ENCODE assay signal across 8 cellular contexts in genomic region chr19:18386543-18387251, GRCh38. TPM values are rescaled to one million over a fixed set of nuclear protein-coding genes. Genes with fewer than 3 reads are reported as not detected.
DNase-seq lines count a peak whose midpoint lies in the region; ATAC-seq, FAIRE-seq and TF ChIP-seq lines count a peak whose summit lies in the region.
"Had no signal": no experiment of that assay in that cellular context is flagged by ENCODE, and none has a peak within 500 bp of the region (broad histone marks: within the 10 kb centered on the region; RNA-seq: fewer than 3 reads in every experiment).

No MANE protein-coding gene starts in this region.

- ATAC-seq in GM18498 (IDR thresholded peaks at IDR 0.05; ENCODE audit: unreplicated experiment) = no peak

- no peak for TF ChIP-seq EP300 in Ishikawa (IDR thresholded peaks at IDR 0.05; ENCODE audit: borderline replicate concordance)

- intact Hi-C loops in esophagus squamous epithelium (cut with DNase I) = no loop called here

- no peak for FAIRE-seq in small intestine (lab: Jason Lieb, UNC)

- TF ChIP-seq CTCF in esophagus squamous epithelium (IDR thresholded peaks at IDR 0.05) = no peak

- H3K4me1 ChIP-seq in esophagus squamous epithelium (peaks cover 3 to 44% (median 23%) of the 10 kb centered on the region in 3 donors), small intestine (ENCODE audit: control insufficient read depth in 2 of 2, insufficient read depth in 1 of 2, low read depth in 1 of 2, low read length in 1 of 2) (peaks cover 0 to 7% of the 10 kb centered on the region in 2 donors)

- H3K9me3 ChIP-seq in esophagus squamous epithelium = no peaks in the 10 kb centered on the region
- H3K9me3 ChIP-seq in small intestine (ENCODE audit: control insufficient read depth, low read depth) = no peaks in the 10 kb centered on the region

- peaks cover 0 to 39% (median 0%) of the 10 kb centered on the region in 4 donors for H3K27me3 ChIP-seq in esophagus squamous epithelium
- no peaks in the 10 kb centered on the region for H3K27me3 ChIP-seq in small intestine (ENCODE audit: control insufficient read depth in 2 of 2, insufficient read depth in 2 of 2, low read length in 2 of 2)

- no peak for DNase-seq in esophagus squamous epithelium (lab: John Stamatoyannopoulos, UW)
- no peak for DNase-seq in small intestine
- DNase-seq in NCI-H446 treated with DMSO at 0.1 percent for 48 hours (lab: John Stamatoyannopoulos, UW) = no peak
- no peak for DNase-seq in HPDE6-E6E7 (ENCODE audit: extremely low spot score)
- DNase-seq: NCI-H1436 had no signal

- H3K4me3 ChIP-seq in esophagus squamous epithelium (peak overlapping the region in 3 of 4 donors; percentile 8 to 49 (median 37)), small intestine (ENCODE audit: low read depth in 1 of 2, low read length in 2 of 2) (peak overlapping the region; percentile 19 to 62)

- H3K36me3 ChIP-seq in esophagus squamous epithelium (no peaks in the 10 kb centered on the region), small intestine (ENCODE audit: control insufficient read depth in 2 of 2, insufficient read depth in 2 of 2, low read length in 2 of 2) (no peaks in the 10 kb centered on the region)

- WGBS in esophagus squamous epithelium, 2 donors = 61 to 62% methylated on average over 5 to 10 of the region's 13 CpGs
- whole genome bisulfite sequencing in small intestine, 3 donors = 32 to 58% (median 40%) methylated on average over 13 of the region's 13 CpGs

- no peak for TF ChIP-seq POLR2A in esophagus squamous epithelium (IDR thresholded peaks at IDR 0.05)

- peak overlapping the region in 3 of 4 donors; percentile 10 to 51 (median 15) for H3K27ac ChIP-seq in esophagus squamous epithelium
- peak overlapping the region; percentile 15 to 47 for H3K27ac ChIP-seq in small intestine (ENCODE audit: low read depth in 1 of 2, low read length in 1 of 2)

- TF ChIP-seq RAD21 in Ishikawa (IDR thresholded peaks at IDR 0.05; ENCODE audit: low read depth) = no peak

TF ChIP-seq in Ishikawa, 13 proteins besides CTCF, POLR2A, EP300 and RAD21:
- TF ChIP-seq, protein P1, sequence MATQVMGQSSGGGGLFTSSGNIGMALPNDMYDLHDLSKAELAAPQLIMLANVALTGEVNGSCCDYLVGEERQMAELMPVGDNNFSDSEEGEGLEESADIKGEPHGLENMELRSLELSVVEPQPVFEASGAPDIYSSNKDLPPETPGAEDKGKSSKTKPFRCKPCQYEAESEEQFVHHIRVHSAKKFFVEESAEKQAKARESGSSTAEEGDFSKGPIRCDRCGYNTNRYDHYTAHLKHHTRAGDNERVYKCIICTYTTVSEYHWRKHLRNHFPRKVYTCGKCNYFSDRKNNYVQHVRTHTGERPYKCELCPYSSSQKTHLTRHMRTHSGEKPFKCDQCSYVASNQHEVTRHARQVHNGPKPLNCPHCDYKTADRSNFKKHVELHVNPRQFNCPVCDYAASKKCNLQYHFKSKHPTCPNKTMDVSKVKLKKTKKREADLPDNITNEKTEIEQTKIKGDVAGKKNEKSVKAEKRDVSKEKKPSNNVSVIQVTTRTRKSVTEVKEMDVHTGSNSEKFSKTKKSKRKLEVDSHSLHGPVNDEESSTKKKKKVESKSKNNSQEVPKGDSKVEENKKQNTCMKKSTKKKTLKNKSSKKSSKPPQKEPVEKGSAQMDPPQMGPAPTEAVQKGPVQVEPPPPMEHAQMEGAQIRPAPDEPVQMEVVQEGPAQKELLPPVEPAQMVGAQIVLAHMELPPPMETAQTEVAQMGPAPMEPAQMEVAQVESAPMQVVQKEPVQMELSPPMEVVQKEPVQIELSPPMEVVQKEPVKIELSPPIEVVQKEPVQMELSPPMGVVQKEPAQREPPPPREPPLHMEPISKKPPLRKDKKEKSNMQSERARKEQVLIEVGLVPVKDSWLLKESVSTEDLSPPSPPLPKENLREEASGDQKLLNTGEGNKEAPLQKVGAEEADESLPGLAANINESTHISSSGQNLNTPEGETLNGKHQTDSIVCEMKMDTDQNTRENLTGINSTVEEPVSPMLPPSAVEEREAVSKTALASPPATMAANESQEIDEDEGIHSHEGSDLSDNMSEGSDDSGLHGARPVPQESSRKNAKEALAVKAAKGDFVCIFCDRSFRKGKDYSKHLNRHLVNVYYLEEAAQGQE (IDR thresholded peaks at IDR 0.05; ENCODE audit: low read depth) = no peak
- 0 out of 2 replicates have a peak, but pooled peaks have one; percentile 1 for TF ChIP-seq ZBTB7A (IDR thresholded peaks at IDR 0.05; ENCODE audit: low read depth)

RNA-seq across cellular contexts. Expression of gene GDF15, which starts 0.7 kb away (rescaled TPM):
- total RNA-seq in esophagus squamous epithelium = 1 to 10 TPM in 1 of 4 donors, under 1 TPM in 1, not detected in 2; 0.76 to 2.3 TPM
- 10 to 100 TPM in 2 of 3 donors, 1 to 10 TPM in 1; 4.5 to 27.5 (median 12.7) TPM for polyA plus RNA-seq in small intestine
- polyA plus RNA-seq: neural cell had no signal

RNA-seq across cellular contexts. Expression of gene LRRC25, which starts 10.7 kb away (rescaled TPM):
- 10 to 100 TPM in 1 of 4 donors, 1 to 10 TPM in 1, under 1 TPM in 2; 0.53 to 10.3 (median 1.9) TPM for total RNA-seq in esophagus squamous epithelium
- polyA plus RNA-seq in small intestine = 1 to 10 TPM in 2 of 3 donors, under 1 TPM in 1; 0.89 to 5.1 (median 3.2) TPM
- polyA plus RNA-seq: neural cell had no signal

RNA-seq across cellular contexts. Expression of gene SSBP4, which starts 32.5 kb away (rescaled TPM):
- 10 to 100 TPM; 23.7 to 48.1 (median 26.1) TPM for total RNA-seq in esophagus squamous epithelium
- polyA plus RNA-seq in small intestine = 10 to 100 TPM; 15.9 to 51.7 (median 36.7) TPM

RNA-seq across cellular contexts. Expression of gene PGPEP1, which starts 46.3 kb away (rescaled TPM):
- 10 to 100 TPM in 1 of 4 donors, 1 to 10 TPM in 2, under 1 TPM in 1; 0.83 to 10.1 (median 5.3) TPM for total RNA-seq in esophagus squamous epithelium
- 10 to 100 TPM; 29.1 to 47.0 (median 30.3) TPM for polyA plus RNA-seq in small intestine

RNA-seq across cellular contexts. Expression of gene ISYNA1, which starts 51.2 kb away (rescaled TPM):
- total RNA-seq in esophagus squamous epithelium = 10 to 100 TPM in 3 of 4 donors, 1 to 10 TPM in 1; 8.1 to 24.4 (median 14.4) TPM
- polyA plus RNA-seq in small intestine = 10 to 100 TPM in 1 of 3 donors, 1 to 10 TPM in 2; 4.5 to 12.9 (median 5.7) TPM
